In the genomic region with DNA sequence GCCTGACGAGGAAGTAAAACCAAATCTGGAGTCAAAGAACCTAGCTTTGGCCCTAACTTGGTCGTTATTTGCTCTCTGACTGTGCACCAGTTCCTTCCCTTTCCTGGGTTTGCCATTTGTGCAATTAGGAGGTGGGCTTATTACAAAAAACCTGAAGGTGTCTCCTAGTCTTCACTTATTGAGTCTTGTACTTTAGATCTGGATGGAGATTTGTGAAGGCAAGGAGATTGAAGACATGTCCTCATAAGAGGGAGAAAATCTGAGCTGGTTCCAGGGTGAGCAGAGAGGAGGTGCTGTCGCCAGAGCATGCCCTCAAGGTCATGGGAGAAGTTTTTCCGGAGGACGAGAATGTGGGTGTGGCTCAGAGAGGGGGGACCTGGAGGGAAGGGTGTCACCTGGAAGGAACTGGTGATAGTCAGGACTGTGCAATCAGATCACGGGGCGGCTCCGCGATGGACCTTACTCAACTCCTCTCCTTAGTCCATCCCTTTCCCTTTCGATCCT, we compare ENCODE assay signal across 8 cellular contexts. TPM values are rescaled to one million over a fixed set of nuclear protein-coding genes. Genes with fewer than 3 reads are reported as not detected.
DNase-seq lines count a peak whose midpoint lies in the region; ATAC-seq and TF ChIP-seq lines count a peak whose summit lies in the region.

No MANE protein-coding gene starts in this region.

- peaks cover 3% of the 10 kb centered on the region for H3K36me3 Mint-ChIP-seq in brain

- H3K36me3 ChIP-seq in muscle layer of colon (ENCODE audit: insufficient read depth, low read length): no peaks in the 10 kb centered on the region

- H3K4me3 ChIP-seq in AG10803 (ENCODE audit: low read length) (peak overlapping the region; percentile 82), muscle layer of colon (ENCODE audit: low read depth in 1 of 2, low read length in 2 of 2) (peak overlapping the region in 1 of 2 donors; percentile 93)

- H3K27me3 ChIP-seq in muscle layer of colon (ENCODE audit: control insufficient read depth in 1 of 2, insufficient read depth in 2 of 2, low read length in 2 of 2): no peaks in the 10 kb centered on the region

- H3K4me1 Mint-ChIP-seq in brain: peaks cover 67% of the 10 kb centered on the region

- peak; percentile 28 for ATAC-seq in HG03196 (IDR thresholded peaks at IDR 0.05; ENCODE audit: unreplicated experiment)

- DNase-seq in AG10803 (ENCODE audit: low read depth) (no peak), NCI-H1048 (lab: John Stamatoyannopoulos, UW) (no peak), GDM1 (lab: John Stamatoyannopoulos, UW) (no peak)
- DNase-seq in activated effector memory CD4-positive, alpha-beta T cell treated with Interleukin-2 at 50 U/mL for 16 hours: no peak
- no peak for DNase-seq in stimulated activated CD4-positive, alpha-beta T cell treated with anti-CD3 and anti-CD28 coated beads, Interleukin-12 subunit alpha, Interleukin-12 subunit beta, amount 100 ng/mL, for 4 hours

- peaks cover 40% of the 10 kb centered on the region for H3K4me1 ChIP-seq in muscle layer of colon (ENCODE audit: insufficient read depth, low read length)

- H3K9me3 Mint-ChIP-seq in brain: no peaks in the 10 kb centered on the region

- H3K9me3 ChIP-seq in muscle layer of colon (ENCODE audit: low read length): no peaks in the 10 kb centered on the region

- peaks cover 8% of the 10 kb centered on the region for H3K27me3 Mint-ChIP-seq in brain

- TF ChIP-seq CTCF in AG10803 (conservative IDR thresholded peaks at IDR 0.05; ENCODE audit: low read length) (peak; percentile 28), brain (conservative IDR thresholded peaks at IDR 0.05) (no peak)

- peak overlapping the region; percentile 91 to 97 (median 96) for H3K4me3 Mint-ChIP-seq in brain

- no peak overlapping the region for H3K9ac ChIP-seq in muscle layer of colon (ENCODE audit: low read length)

- H3K27ac ChIP-seq in muscle layer of colon (ENCODE audit: low read depth, low read length): peak overlapping the region; percentile 59

- peak overlapping the region; percentile 74 to 96 (median 83) for H3K27ac Mint-ChIP-seq in brain

RNA-seq across cellular contexts. Expression of gene ACSS2, which starts 0.7 kb away (rescaled TPM):
- polyA plus RNA-seq in brain (ENCODE audit: insufficient read depth, low read depth, low replicate concordance): 37.4 TPM

RNA-seq across cellular contexts. Expression of gene GGT7, which starts 3.1 kb away (rescaled TPM):
- polyA plus RNA-seq in brain (ENCODE audit: insufficient read depth, low read depth, low replicate concordance): 28.5 TPM

RNA-seq across cellular contexts. Expression of gene NCOA6, which starts 50.3 kb away (rescaled TPM):
- polyA plus RNA-seq in brain (ENCODE audit: insufficient read depth, low read depth, low replicate concordance): 99.3 TPM
